Comparison of ENCODE assay signal across 8 cellular contexts in genomic region chr10:73253226-73253557, GRCh38. TPM values are rescaled to one million over a fixed set of nuclear protein-coding genes. Genes with fewer than 3 reads are reported as not detected.
DNase-seq lines count a peak whose midpoint lies in the region; ATAC-seq and TF ChIP-seq lines count a peak whose summit lies in the region.

No MANE protein-coding gene starts in this region.

- TF ChIP-seq CTCF in AG04449 (IDR thresholded peaks at IDR 0.05; ENCODE audit: insufficient read depth, low read length, missing control alignments) = no peak
- TF ChIP-seq CTCF in SK-N-SH (IDR thresholded peaks at IDR 0.05) = no peak; the same call in 1 of the 2 replicates
- TF ChIP-seq CTCF in fibroblast of mammary gland (conservative IDR thresholded peaks at IDR 0.05; ENCODE audit: control insufficient read depth, insufficient read depth, low read depth, low read length) = no peak

- H3K4me3 ChIP-seq in AG04449 (ENCODE audit: low read depth, low read length) (peak overlapping the region; percentile 93), SK-N-SH (ENCODE audit: low read depth in 2 of 2, low read length in 1 of 2) (peak overlapping the region; percentile 87 to 94), fibroblast of mammary gland (ENCODE audit: control insufficient read depth, low read depth, low read length) (peak overlapping the region; percentile 89)

- peaks cover 64% of the 10 kb centered on the region for H3K79me2 ChIP-seq in SK-N-SH (ENCODE audit: insufficient read depth)

- DNase-seq in AG04449 (ENCODE audit: low read depth, low spot score) (no peak), SK-N-SH (no peak), fibroblast of mammary gland (ENCODE audit: low read depth) (no peak), retina (peak; percentile 20), SHP77 (lab: John Stamatoyannopoulos, UW) (no peak)
- no peak for DNase-seq in stimulated activated CD4-positive, alpha-beta T cell treated with anti-CD3 and anti-CD28 coated beads, Interleukin-1b, Interleukin-23, amount 100 ng/mL, for 48 hours

- peak overlapping the region; percentile 91 for H2AFZ ChIP-seq in SK-N-SH (ENCODE audit: low read depth)

- TF ChIP-seq RAD21 in SK-N-SH (IDR thresholded peaks at IDR 0.05; ENCODE audit: low read length) = no peak

- H3K36me3 ChIP-seq in SK-N-SH (replicated peaks in 1 of 2; ENCODE audit: control insufficient read depth in 1 of 2, insufficient read depth in 2 of 2, low read length in 1 of 2) = peaks cover 15 to 23% of the 10 kb centered on the region in 2 experiments

- no peak for TF ChIP-seq EP300 in SK-N-SH (IDR thresholded peaks at IDR 0.05; ENCODE audit: borderline replicate concordance in 1 of 2, low read depth in 1 of 2, low read length in 1 of 2)

- no peaks in the 10 kb centered on the region for H3K9me3 ChIP-seq in SK-N-SH

- ATAC-seq in GM19395 (IDR thresholded peaks at IDR 0.05; ENCODE audit: unreplicated experiment) (peak; percentile 24), HG02759 (IDR thresholded peaks at IDR 0.05; ENCODE audit: unreplicated experiment) (no peak)

- POLR2A ChIA-PET in AG04449 (lab: Yijun Ruan, JAX) = interaction anchor here (0.7 kb wide), 1 partner anchor 158 kb away, joined by 3 read pairs; no protein-coding TSS in a partner anchor
- POLR2A ChIA-PET in SK-N-SH (lab: Yijun Ruan, JAX) = interaction anchor here (1.5 kb wide), 1 partner anchor 8 kb away, joined by 3 read pairs; no protein-coding TSS in a partner anchor

- H3K9ac ChIP-seq in SK-N-SH = peak overlapping the region; percentile 99

- H3K27ac ChIP-seq in SK-N-SH (ENCODE audit: low read depth in 2 of 2, low read length in 1 of 2) = peak overlapping the region; percentile 90 to 93

- CTCF ChIA-PET in AG04449 (lab: Yijun Ruan, JAX) = interaction anchor here (1.2 to 3.1 kb wide), 4 partner anchors 10 to 391 kb away, joined by 3 to 14 read pairs (median 4); no protein-coding TSS in a partner anchor
- CTCF ChIA-PET in SK-N-SH (lab: Yijun Ruan, JAX) = interaction anchor here (0.9 to 2.8 kb wide), 3 partner anchors 11 to 382 kb away, joined by 3 to 17 read pairs (median 4); no protein-coding TSS in a partner anchor

- no peaks in the 10 kb centered on the region for H3K9me2 ChIP-seq in SK-N-SH

- WGBS in SK-N-SH (ENCODE audit: low lambda C conversion rate) = 4% methylated on average over 4 of the region's 4 CpGs

- H3K27me3 ChIP-seq in SK-N-SH (ENCODE audit: insufficient read depth) = no peaks in the 10 kb centered on the region

- peaks cover 9 to 18% of the 10 kb centered on the region in 2 experiments; a peak in 3 of 4 replicates for H3K4me1 ChIP-seq in SK-N-SH (ENCODE audit: control insufficient read depth in 1 of 2, insufficient read depth in 2 of 2, low read depth in 1 of 2, low read length in 1 of 2)

- peak overlapping the region; percentile 99 for H3K4me2 ChIP-seq in SK-N-SH

- peaks cover 16% of the 10 kb centered on the region for H3F3A ChIP-seq in SK-N-SH (replicated peaks; ENCODE audit: insufficient read depth)

- H4K20me1 ChIP-seq in SK-N-SH (ENCODE audit: insufficient read depth) = no peaks in the 10 kb centered on the region

TF ChIP-seq in SK-N-SH, 30 proteins besides CTCF, POLR2A, EP300 and RAD21:
- TF ChIP-seq RFX5 (IDR thresholded peaks at IDR 0.05; ENCODE audit: low read length) (no peak), MAX (IDR thresholded peaks at IDR 0.05; ENCODE audit: low read depth) (no peak)

RNA-seq across cellular contexts. Expression of gene MRPS16, which starts 0.7 kb away (rescaled TPM):
- polyA plus RNA-seq in SK-N-SH (2012; rRNA removed) = 75.5 and 78.0 TPM in 2 replicates
- polyA plus RNA-seq in SK-N-SH (2012; cell fraction: cytosol; rRNA removed) = 56.0 and 60.3 TPM in 2 replicates
- 45.3 and 61.8 TPM in 2 replicates for polyA plus RNA-seq in SK-N-SH (2012; cell fraction: nucleus; rRNA removed)

RNA-seq across cellular contexts. Expression of gene DNAJC9, which starts 6.1 kb away (rescaled TPM):
- 23.9 and 27.3 TPM in 2 replicates for polyA plus RNA-seq in SK-N-SH (2012; rRNA removed)
- 26.3 and 30.2 TPM in 2 replicates for polyA plus RNA-seq in SK-N-SH (2012; cell fraction: cytosol; rRNA removed)
- polyA plus RNA-seq in SK-N-SH (2012; cell fraction: nucleus; rRNA removed) = 28.3 and 42.4 TPM in 2 replicates
